24 cellular contexts compared by ENCODE assay signal in the genomic region with DNA sequence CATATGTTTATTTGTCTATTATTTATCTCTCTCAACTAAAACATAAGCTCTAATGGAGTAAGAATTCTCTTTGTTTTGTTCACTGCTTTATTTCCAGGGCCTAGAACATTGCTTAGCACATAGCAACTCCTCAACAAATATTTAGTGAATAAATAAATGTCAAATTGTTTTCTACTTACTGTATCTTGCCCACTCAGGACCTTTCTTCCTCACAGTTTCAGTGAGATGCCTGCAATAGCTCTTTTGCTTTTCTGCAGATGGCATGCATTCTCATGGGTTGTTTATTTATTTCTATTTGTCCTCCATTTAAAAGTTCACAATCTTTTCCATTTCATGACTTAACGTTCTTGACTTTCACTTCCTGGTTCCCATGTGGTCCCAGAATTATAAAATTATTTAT.
A peak's percentile ranks its signal among the peaks of the same experiment; 100 is the strongest.
DNase-seq lines count a peak whose midpoint lies in the region; ATAC-seq and TF ChIP-seq lines count a peak whose summit lies in the region.
"Had no signal": no experiment of that assay in that cellular context is flagged by ENCODE, and none has a peak within 500 bp of the region (broad histone marks: within the 10 kb centered on the region; RNA-seq: fewer than 3 reads in every experiment).

No MANE protein-coding gene starts in this region.

- H3K4me3 Mint-ChIP-seq in activated CD8-positive, alpha-beta T cell treated with anti-CD3 and anti-CD28 coated beads for 36 hours = no peak overlapping the region
- no peak overlapping the region for H3K4me3 Mint-ChIP-seq in activated CD8-positive, alpha-beta T cell treated with anti-CD3 and anti-CD28 coated beads, Interleukin-2, amount 10 ng/mL, durations not matched to agents 7 days and 5 days
- H3K4me3 Mint-ChIP-seq: activated naive CD4-positive, alpha-beta T cell treated with anti-CD3 and anti-CD28 coated beads, Interleukin-2, amount 50 U/mL, for 24 hours had no signal

- no peak overlapping the region for H3K4me3 ChIP-seq in IMR-90 (ENCODE audit: insufficient read depth, low read depth, low read length)
- H3K4me3 ChIP-seq in adipocyte (ENCODE audit: low read length) = no peak overlapping the region
- no peak overlapping the region for H3K4me3 ChIP-seq in osteoblast (ENCODE audit: insufficient read depth, low read length)
- H3K4me3 ChIP-seq: prostate gland, suprapubic skin had no signal

- POLR2A ChIA-PET in activated CD8-positive, alpha-beta T cell treated with anti-CD3 and anti-CD28 coated beads for 36 hours (lab: Charles Lee) = no interaction called here
- POLR2A ChIA-PET in activated CD8-positive, alpha-beta T cell treated with anti-CD3 and anti-CD28 coated beads, Interleukin-2, amount 10 ng/mL, durations not matched to agents 7 days and 5 days (lab: Charles Lee) = no interaction called here
- POLR2A ChIA-PET in IMR-90 (lab: Charles Lee; ENCODE audit: unreplicated experiment) = interaction anchor here (0.5 kb wide), 1 partner anchor 409 kb away, joined by 15 read pairs; no protein-coding TSS in a partner anchor

- no peak for ATAC-seq in activated CD8-positive, alpha-beta T cell treated with anti-CD3 and anti-CD28 coated beads for 36 hours
- no peak for ATAC-seq in activated CD8-positive, alpha-beta T cell treated with anti-CD3 and anti-CD28 coated beads, Interleukin-2, amount 10 ng/mL, durations not matched to agents 7 days and 5 days
- ATAC-seq in IMR-90 (ENCODE audit: low read depth) (peak; percentile 53), GM18498 (IDR thresholded peaks at IDR 0.05; ENCODE audit: unreplicated experiment) (no peak)

- H3K36me3 Mint-ChIP-seq in activated CD8-positive, alpha-beta T cell treated with anti-CD3 and anti-CD28 coated beads for 36 hours (ENCODE audit: low read depth) = peaks cover 14% of the 10 kb centered on the region
- peaks cover 60% of the 10 kb centered on the region for H3K36me3 Mint-ChIP-seq in activated CD8-positive, alpha-beta T cell treated with anti-CD3 and anti-CD28 coated beads, Interleukin-2, amount 10 ng/mL, durations not matched to agents 7 days and 5 days (ENCODE audit: low read depth)

- no peaks in the 10 kb centered on the region for H3K9me1 ChIP-seq in IMR-90 (ENCODE audit: insufficient read depth, low read length)

- in situ Hi-C loops in IMR-90 (cut with MboI; ENCODE audit: low sequenced_read_pairs) = no loop called here

- H3K9me3 ChIP-seq in IMR-90 (ENCODE audit: control insufficient read depth, insufficient read depth, low read length) (no peaks in the 10 kb centered on the region), adipocyte (ENCODE audit: control insufficient read depth, low read length) (no peaks in the 10 kb centered on the region), osteoblast (ENCODE audit: low read depth, low read length) (no peaks in the 10 kb centered on the region)
- H3K9me3 ChIP-seq: prostate gland, suprapubic skin had no signal

- peaks cover 4% of the 10 kb centered on the region for H3K27me3 ChIP-seq in IMR-90 (ENCODE audit: control insufficient read depth, insufficient read depth, low read length)
- H3K27me3 ChIP-seq in adipocyte (replicated peaks; ENCODE audit: control insufficient read depth, insufficient read depth, low read length) = no peaks in the 10 kb centered on the region
- no peaks in the 10 kb centered on the region for H3K27me3 ChIP-seq in osteoblast (ENCODE audit: insufficient read depth, low read length)
- H3K27me3 ChIP-seq: suprapubic skin had no signal

- H2AK9ac ChIP-seq in IMR-90 (replicated peaks; ENCODE audit: low read depth, low read length, poor library complexity) = no peak overlapping the region

- no peak overlapping the region for H2BK120ac ChIP-seq in IMR-90 (ENCODE audit: low read depth, low read length)

- no peak overlapping the region for H3K18ac ChIP-seq in IMR-90 (ENCODE audit: low read depth, low read length)

- H2AK5ac ChIP-seq in IMR-90 (ENCODE audit: low read depth, low read length) = no peak overlapping the region

- TF ChIP-seq POLR2A in IMR-90 (IDR thresholded peaks at IDR 0.05; ENCODE audit: low read depth, low read length) = no peak

- no peaks in the 10 kb centered on the region for H4K20me1 ChIP-seq in IMR-90 (ENCODE audit: insufficient read depth, low read length)
- H4K20me1 ChIP-seq in osteoblast (ENCODE audit: insufficient read depth, low read length) = no peaks in the 10 kb centered on the region

- H3K4me1 ChIP-seq in IMR-90 (ENCODE audit: control insufficient read depth, insufficient read depth, low read length) (no peaks in the 10 kb centered on the region), adipocyte (ENCODE audit: control insufficient read depth, insufficient read depth, low read length) (peaks cover 3% of the 10 kb centered on the region), osteoblast (ENCODE audit: insufficient read depth, low read length) (no peaks in the 10 kb centered on the region)
- H3K4me1 ChIP-seq: prostate gland, suprapubic skin had no signal

- H3K79me1 ChIP-seq in IMR-90 (ENCODE audit: low read depth in 1 of 2, low read length in 2 of 2) = no peaks in the 10 kb centered on the region

- no peak overlapping the region for H2BK20ac ChIP-seq in IMR-90 (ENCODE audit: low read depth, low read length)

- intact Hi-C loops in activated CD8-positive, alpha-beta T cell treated with anti-CD3 and anti-CD28 coated beads for 36 hours (cut with micrococcal nuclease) = no loop called here
- intact Hi-C loops in IMR-90 (cut with micrococcal nuclease) = no loop called here

- H2BK15ac ChIP-seq in IMR-90 (ENCODE audit: low read depth, low read length) = no peak overlapping the region

- H3K36me3 ChIP-seq in IMR-90 (ENCODE audit: control insufficient read depth, insufficient read depth, low read length) = no peaks in the 10 kb centered on the region
- H3K36me3 ChIP-seq in adipocyte (ENCODE audit: control insufficient read depth, insufficient read depth, low read length, severe bottlenecking) = no peaks in the 10 kb centered on the region
- no peaks in the 10 kb centered on the region for H3K36me3 ChIP-seq in osteoblast (ENCODE audit: insufficient read depth, low read length)
- H3K36me3 ChIP-seq: prostate gland, suprapubic skin had no signal

- no peak for TF ChIP-seq RAD21 in IMR-90 (IDR thresholded peaks at IDR 0.05; ENCODE audit: low read length)

- H3K27ac Mint-ChIP-seq in activated CD8-positive, alpha-beta T cell treated with anti-CD3 and anti-CD28 coated beads for 36 hours = peak overlapping the region; percentile 46
- H3K27ac Mint-ChIP-seq in activated CD8-positive, alpha-beta T cell treated with anti-CD3 and anti-CD28 coated beads, Interleukin-2, amount 10 ng/mL, durations not matched to agents 7 days and 5 days = no peak overlapping the region
- H3K27ac Mint-ChIP-seq: activated naive CD4-positive, alpha-beta T cell treated with anti-CD3 and anti-CD28 coated beads, Interleukin-2, amount 50 U/mL, for 24 hours had no signal

- peaks cover 15% of the 10 kb centered on the region for H3K4me1 Mint-ChIP-seq in activated CD8-positive, alpha-beta T cell treated with anti-CD3 and anti-CD28 coated beads for 36 hours (ENCODE audit: low read depth)
- peaks cover 18% of the 10 kb centered on the region for H3K4me1 Mint-ChIP-seq in activated CD8-positive, alpha-beta T cell treated with anti-CD3 and anti-CD28 coated beads, Interleukin-2, amount 10 ng/mL, durations not matched to agents 7 days and 5 days (ENCODE audit: low read depth)

- no peak overlapping the region for H3K9ac ChIP-seq in IMR-90 (ENCODE audit: low read depth, low read length)
- no peak overlapping the region for H3K9ac ChIP-seq in adipocyte (ENCODE audit: low read length)

- no peaks in the 10 kb centered on the region for H3K79me2 ChIP-seq in osteoblast (ENCODE audit: insufficient read depth, low read length)

- H4K5ac ChIP-seq in IMR-90 (ENCODE audit: low read depth, low read length) = no peak overlapping the region

- WGBS in IMR-90 (ENCODE audit: extremely low coverage in 2 of 2, insufficient read length in 1 of 2), 2 experiments = no CpG with 5 or more reads among the region's 1 CpG

- H3K4ac ChIP-seq in IMR-90 (ENCODE audit: low read depth, low read length) = no peak overlapping the region

- no peak overlapping the region for H4K91ac ChIP-seq in IMR-90 (ENCODE audit: insufficient read depth, low read depth, low read length)

- H3K9me3 Mint-ChIP-seq in activated CD8-positive, alpha-beta T cell treated with anti-CD3 and anti-CD28 coated beads for 36 hours = no peaks in the 10 kb centered on the region
- no peaks in the 10 kb centered on the region for H3K9me3 Mint-ChIP-seq in activated CD8-positive, alpha-beta T cell treated with anti-CD3 and anti-CD28 coated beads, Interleukin-2, amount 10 ng/mL, durations not matched to agents 7 days and 5 days (ENCODE audit: insufficient read depth)
- H3K9me3 Mint-ChIP-seq: activated naive CD4-positive, alpha-beta T cell treated with anti-CD3 and anti-CD28 coated beads, Interleukin-2, amount 50 U/mL, for 24 hours had no signal

- CTCF ChIA-PET in activated CD8-positive, alpha-beta T cell treated with anti-CD3 and anti-CD28 coated beads for 36 hours (lab: Charles Lee) = interaction anchor here (1.3 to 1.7 kb wide), 3 partner anchors 9 to 374 kb away, joined by 4 to 10 read pairs (median 6); no protein-coding TSS in a partner anchor
- CTCF ChIA-PET in activated CD8-positive, alpha-beta T cell treated with anti-CD3 and anti-CD28 coated beads, Interleukin-2, amount 10 ng/mL, durations not matched to agents 7 days and 5 days (lab: Charles Lee) = interaction anchor here (1.0 kb wide), 1 partner anchor 8 kb away, joined by 5 read pairs; no protein-coding TSS in a partner anchor
- CTCF ChIA-PET in IMR-90 (lab: Yijun Ruan, JAX) = interaction anchor here (0.6 to 1.2 kb wide), 2 partner anchors 161 to 262 kb away, joined by 4 to 9 read pairs; no protein-coding TSS in a partner anchor

- TF ChIP-seq CTCF in activated CD8-positive, alpha-beta T cell treated with anti-CD3 and anti-CD28 coated beads for 36 hours (IDR thresholded peaks at IDR 0.05) = no peak
- no peak for TF ChIP-seq CTCF in IMR-90 (conservative IDR thresholded peaks at IDR 0.05; ENCODE audit: low read depth, low read length)
- no peak for TF ChIP-seq CTCF in osteoblast (IDR thresholded peaks at IDR 0.05; ENCODE audit: extremely low read depth, low read depth, low read length)

- H3K56ac ChIP-seq in IMR-90 (ENCODE audit: extremely low read depth, insufficient read depth, low read length) = no peak overlapping the region

- H3K4me2 ChIP-seq in IMR-90 (ENCODE audit: low read depth, low read length) (no peak overlapping the region; the same call in 1 of the 2 replicates), osteoblast (ENCODE audit: insufficient read depth, low read length) (no peak overlapping the region)

- dilution Hi-C loops in IMR-90 (cut with HindIII; ENCODE audit: low sequenced_read_pairs, unreplicated experiment) = no loop called here

- H3K27me3 Mint-ChIP-seq in activated CD8-positive, alpha-beta T cell treated with anti-CD3 and anti-CD28 coated beads for 36 hours = no peaks in the 10 kb centered on the region
- H3K27me3 Mint-ChIP-seq in activated CD8-positive, alpha-beta T cell treated with anti-CD3 and anti-CD28 coated beads, Interleukin-2, amount 10 ng/mL, durations not matched to agents 7 days and 5 days (ENCODE audit: low read depth) = no peaks in the 10 kb centered on the region
- H3K27me3 Mint-ChIP-seq: activated naive CD4-positive, alpha-beta T cell treated with anti-CD3 and anti-CD28 coated beads, Interleukin-2, amount 50 U/mL, for 24 hours had no signal

- no peak overlapping the region for H3K14ac ChIP-seq in IMR-90 (replicated peaks; ENCODE audit: low read depth, low read length)

- no TSS peak for BruUV-seq in IMR-90 (replicated peaks; lab: Mats Ljungman, UMichigan)

- H3K27ac ChIP-seq in IMR-90 (ENCODE audit: insufficient read depth, low read length) (no peak overlapping the region), osteoblast (ENCODE audit: low read depth, low read length) (no peak overlapping the region)
- H3K27ac ChIP-seq: C4-2B, prostate gland, suprapubic skin had no signal

- no peak for DNase-seq in activated CD8-positive, alpha-beta T cell treated with anti-CD3 and anti-CD28 coated beads for 36 hours
- no peak for DNase-seq in activated CD8-positive, alpha-beta T cell treated with anti-CD3 and anti-CD28 coated beads, Interleukin-2, amount 10 ng/mL, durations not matched to agents 7 days and 5 days
- DNase-seq in IMR-90 (no peak), adipocyte (ENCODE audit: low read depth) (peak; percentile 60), osteoblast (ENCODE audit: insufficient read length, low spot score, missing footprints) (peak; percentile 22), activated gamma-delta T cell (lab: John Stamatoyannopoulos, UW) (no peak)
- no peak for DNase-seq in stimulated activated naive CD4-positive, alpha-beta T cell treated with Interleukin-2 at 50 U/mL for 16 hours (lab: John Stamatoyannopoulos, UW)
- DNase-seq: activated CD4-positive, CD25-positive, alpha-beta regulatory T cell treated with anti-CD3 and anti-CD28 coated beads, Interleukin-2, amount 50 U/mL, for 72 hours; activated CD8-positive, alpha-beta memory T cell treated with anti-CD3 and anti-CD28 coated beads for 24 hours; activated T-cell treated with anti-CD3 and anti-CD28 coated beads, Interleukin-2, amount 50 U/mL, for 48 hours; Calu3; caudate nucleus; Karpas-422; mammary epithelial cell; NCI-H1105 treated with DMSO at 0.1 percent for 48 hours; NCI-H2029; NCI-H226; NCI-H748 treated with DMSO at 0.1 percent for 48 hours; stimulated activated CD8-positive, alpha-beta memory T cell treated with anti-CD3 and anti-CD28 coated beads, Interleukin-4, amount 100 ng/mL, for 48 hours had no signal

- no peak overlapping the region for H2BK5ac ChIP-seq in IMR-90 (ENCODE audit: low read depth, low read length, poor library complexity, severe bottlenecking)

- H2AFZ ChIP-seq in IMR-90 (replicated peaks; ENCODE audit: low read length, poor library complexity) (no peak overlapping the region), osteoblast (ENCODE audit: low read length) (no peak overlapping the region)

- no peak overlapping the region for H3K23ac ChIP-seq in IMR-90 (ENCODE audit: low read depth, low read length)

- H4K8ac ChIP-seq in IMR-90 (ENCODE audit: low read depth in 2 of 2, low read length in 2 of 2) = no peak overlapping the region

Comparison
In these comparisons a context has a peak if more than half of its experiments do, and no peak if none do; other contexts are left out.
1. DNase-seq: peak in adipocyte (single experiment) and osteoblast (single experiment); none in activated CD8-positive, alpha-beta T cell treated with anti-CD3 and anti-CD28 coated beads for 36 hours (single experiment), activated CD8-positive, alpha-beta T cell treated with anti-CD3 and anti-CD28 coated beads, Interleukin-2, amount 10 ng/mL, durations not matched to agents 7 days and 5 days (single experiment), IMR-90 (single experiment), activated gamma-delta T cell (single experiment) and stimulated activated naive CD4-positive, alpha-beta T cell treated with Interleukin-2 at 50 U/mL for 16 hours (single experiment).